ENCODE assay signal across 10 cellular contexts in the genomic region with DNA sequence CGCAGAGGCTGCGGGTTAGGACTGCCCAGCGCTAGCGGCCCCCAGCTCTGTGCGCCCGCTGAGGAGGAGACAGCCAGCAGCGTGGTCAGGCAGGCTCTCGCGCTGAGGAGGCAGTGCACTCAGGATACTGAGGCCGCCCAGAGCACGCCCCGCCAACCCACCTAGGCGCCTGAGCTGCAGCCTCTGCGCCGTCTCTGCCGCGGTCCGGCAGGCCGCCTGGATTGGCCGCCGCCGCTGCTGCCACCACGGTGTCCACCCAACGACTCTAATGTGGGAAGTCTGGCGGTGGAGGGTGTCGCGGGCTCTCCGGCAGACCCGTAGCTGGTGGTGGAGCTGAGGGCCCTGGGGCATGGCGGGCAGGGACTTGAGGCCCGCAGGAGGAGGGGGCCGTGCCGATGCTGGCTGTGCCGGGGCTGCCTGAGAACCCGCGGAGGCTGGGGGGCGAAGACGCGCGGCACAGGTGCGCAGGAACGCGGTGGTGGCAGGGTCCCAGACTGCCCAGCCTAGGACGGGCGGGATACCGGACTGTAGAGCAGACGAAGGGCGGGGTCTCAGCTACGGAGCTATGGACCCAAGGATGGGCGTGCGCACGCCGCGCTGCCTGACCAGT.
A peak's percentile ranks its signal among the peaks of the same experiment; 100 is the strongest.
DNase-seq lines count a peak whose midpoint lies in the region; ATAC-seq and TF ChIP-seq lines count a peak whose summit lies in the region.
"Had no signal": no experiment of that assay in that cellular context is flagged by ENCODE, and none has a peak within 500 bp of the region (broad histone marks: within the 10 kb centered on the region; RNA-seq: fewer than 3 reads in every experiment).

No MANE protein-coding gene starts in this region.

- peaks cover 10% of the 10 kb centered on the region for H3K4me1 Mint-ChIP-seq in CD14-positive monocyte

- TF ChIP-seq CTCF in CD14-positive monocyte (IDR thresholded peaks at IDR 0.05) (no peak), VCaP (conservative IDR thresholded peaks at IDR 0.05) (no peak)

- peaks cover 11% of the 10 kb centered on the region for H3K9me3 ChIP-seq in trophoblast cell (ENCODE audit: insufficient read depth, low read depth, low read length)

- H3K14ac ChIP-seq in trophoblast cell (ENCODE audit: low read length): no peak overlapping the region

- no peak for DNase-seq in CD14-positive monocyte (ENCODE audit: low spot score)
- DNase-seq in left ventricle myocardium superior: peak; percentile 27
- DNase-seq in trophoblast cell: no peak
- DNase-seq in activated CD4-positive, alpha-beta T cell treated with anti-CD3 and anti-CD28 coated beads, Interleukin-2, amount 50 U/mL, for 1 hour: no peak
- DNase-seq in NCI-H1694 treated with DMSO at 0.1 percent for 48 hours (lab: John Stamatoyannopoulos, UW): no peak
- DNase-seq in NCI-H2107 (lab: John Stamatoyannopoulos, UW): no peak
- DNase-seq: occipital lobe had no signal

- H3K36me3 Mint-ChIP-seq in CD14-positive monocyte: peaks cover 0 to 2% of the 10 kb centered on the region in 2 donors
- H3K36me3 Mint-ChIP-seq: stimulated activated effector memory CD8-positive, alpha-beta T cell treated with anti-CD3 and anti-CD28 coated beads, Interleukin-12 subunit alpha, Interleukin-12 subunit beta, amount 100 ng/mL, for 72 hours had no signal

- H3K4ac ChIP-seq in trophoblast cell (ENCODE audit: low read depth, low read length): no peak overlapping the region

- H3K27me3 ChIP-seq in trophoblast cell (ENCODE audit: insufficient read depth, low read length): peaks cover 31% of the 10 kb centered on the region

- peak overlapping the region; percentile 66 for H3K4me2 ChIP-seq in trophoblast cell (ENCODE audit: low read length)

- peak overlapping the region; percentile 37 to 86 for H3K4me3 Mint-ChIP-seq in CD14-positive monocyte
- H3K4me3 Mint-ChIP-seq: stimulated activated effector memory CD8-positive, alpha-beta T cell treated with anti-CD3 and anti-CD28 coated beads, Interleukin-12 subunit alpha, Interleukin-12 subunit beta, amount 100 ng/mL, for 72 hours had no signal

- no peak overlapping the region for H2BK120ac ChIP-seq in trophoblast cell (ENCODE audit: insufficient read depth, low read length, poor library complexity)

- H3K27ac ChIP-seq in VCaP (peak overlapping the region; percentile 55), trophoblast cell (ENCODE audit: low read depth, low read length) (no peak overlapping the region)

- no peaks in the 10 kb centered on the region for H3K79me2 ChIP-seq in trophoblast cell (ENCODE audit: control insufficient read depth, insufficient read depth, low read length, poor library complexity)

- WGBS in trophoblast cell (ENCODE audit: extremely low coverage, insufficient coverage, insufficient read length): no CpG with 5 or more reads among the region's 54 CpGs

- H2BK5ac ChIP-seq in trophoblast cell (ENCODE audit: low read depth, low read length, poor library complexity): no peak overlapping the region

- no peak overlapping the region for H4K12ac ChIP-seq in trophoblast cell (ENCODE audit: low read depth, low read length)

- H3K4me3 ChIP-seq in trophoblast cell (ENCODE audit: low read depth, low read length): peak overlapping the region; percentile 53

- no peak overlapping the region for H4K8ac ChIP-seq in trophoblast cell (ENCODE audit: low read depth, low read length)

- no peak overlapping the region for H4K91ac ChIP-seq in trophoblast cell (ENCODE audit: low read depth, low read length)

- H3K9ac ChIP-seq in trophoblast cell (ENCODE audit: low read length): no peak overlapping the region

- no peak overlapping the region for H3K27ac Mint-ChIP-seq in CD14-positive monocyte
- H3K27ac Mint-ChIP-seq: stimulated activated effector memory CD8-positive, alpha-beta T cell treated with anti-CD3 and anti-CD28 coated beads, Interleukin-12 subunit alpha, Interleukin-12 subunit beta, amount 100 ng/mL, for 72 hours had no signal

- no peak overlapping the region for H2AK5ac ChIP-seq in trophoblast cell (ENCODE audit: low read length)

- no peaks in the 10 kb centered on the region for H3K79me1 ChIP-seq in trophoblast cell (ENCODE audit: low read length)

- no peak overlapping the region for H3K23ac ChIP-seq in trophoblast cell (ENCODE audit: low read length)

- H3K27me3 Mint-ChIP-seq in CD14-positive monocyte (ENCODE audit: low read depth in 3 of 3): peaks cover 72 to 85% (median 79%) of the 10 kb centered on the region in 3 donors

- no peak overlapping the region for H3K18ac ChIP-seq in trophoblast cell (ENCODE audit: low read length)

- peaks cover 0 to 19% (median 2%) of the 10 kb centered on the region in 7 donors for H3K9me3 Mint-ChIP-seq in CD14-positive monocyte
- H3K9me3 Mint-ChIP-seq: stimulated activated effector memory CD8-positive, alpha-beta T cell treated with anti-CD3 and anti-CD28 coated beads, Interleukin-12 subunit alpha, Interleukin-12 subunit beta, amount 100 ng/mL, for 72 hours had no signal

- ATAC-seq in left ventricle myocardium superior (peak; percentile 28), GM18498 (IDR thresholded peaks at IDR 0.05; ENCODE audit: unreplicated experiment) (no peak)

- H3K4me1 ChIP-seq in trophoblast cell (ENCODE audit: control insufficient read depth in 1 of 2, insufficient read depth in 2 of 2, low read length in 2 of 2): peaks cover 9% of the 10 kb centered on the region in 2 experiments

- no peaks in the 10 kb centered on the region for H3K36me3 ChIP-seq in trophoblast cell (ENCODE audit: control insufficient read depth in 1 of 2, insufficient read depth in 2 of 2, low read length in 2 of 2)

- H2BK12ac ChIP-seq in trophoblast cell (ENCODE audit: low read length): no peak overlapping the region

- peak overlapping the region; percentile 37 for H2AFZ ChIP-seq in trophoblast cell (ENCODE audit: insufficient read depth, low read length, poor library complexity)

- intact Hi-C loops in CD14-positive monocyte (cut with micrococcal nuclease) (no loop called here), left ventricle myocardium superior (cut with micrococcal nuclease) (no loop called here)
